Comparison of ENCODE assay signal across 8 cellular contexts in the genomic region with DNA sequence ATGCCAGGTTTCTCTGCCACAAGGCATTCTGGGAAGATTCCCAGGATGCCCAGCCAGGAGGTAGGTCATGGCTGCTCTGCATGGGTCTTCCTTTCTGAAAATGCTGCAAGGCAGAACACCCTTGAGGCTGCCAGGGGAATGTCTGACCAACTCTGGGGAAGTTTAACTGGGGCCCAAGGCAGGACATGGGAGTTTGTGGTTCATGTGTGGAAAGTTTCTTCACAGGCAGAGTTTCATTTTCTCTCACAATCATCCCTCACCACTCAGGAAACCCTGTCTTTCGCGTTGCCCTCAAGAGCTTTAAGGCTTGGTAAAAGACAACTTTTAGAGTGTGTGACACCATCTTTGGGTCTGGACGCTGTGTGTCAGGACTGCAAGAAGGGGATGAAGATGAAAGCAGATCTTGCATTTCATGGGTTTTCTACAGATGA.
DNase-seq lines count a peak whose midpoint lies in the region; ATAC-seq lines count a peak whose summit lies in the region.

No MANE protein-coding gene starts in this region.

- H2BK12ac ChIP-seq in mesenchymal stem cell (ENCODE audit: low read length in 2 of 2) = no peak overlapping the region

- no peak overlapping the region for H2BK15ac ChIP-seq in mesenchymal stem cell (ENCODE audit: low read depth, poor library complexity, severe bottlenecking)

- no peak overlapping the region for H2AFZ ChIP-seq in mesenchymal stem cell (ENCODE audit: low read depth, low read length)

- H4K8ac ChIP-seq in mesenchymal stem cell (ENCODE audit: low read length) = no peak overlapping the region

- no peaks in the 10 kb centered on the region for H3K27me3 ChIP-seq in mesenchymal stem cell (ENCODE audit: control insufficient read depth in 1 of 2, insufficient read depth in 1 of 2, low read length in 2 of 2)

- H3K79me1 ChIP-seq in mesenchymal stem cell (replicated peaks; ENCODE audit: low read length, poor library complexity, severe bottlenecking) = no peaks in the 10 kb centered on the region

- no peak overlapping the region for H3K14ac ChIP-seq in mesenchymal stem cell (ENCODE audit: low read length in 2 of 2)

- DNase-seq in activated CD4-positive, alpha-beta T cell treated with anti-CD3 and anti-CD28 coated beads for 24 hours (ENCODE audit: low read depth in 2 of 2) = peak; percentile 18 to 25
- DNase-seq in mesenchymal stem cell (peak; percentile 23), NCI-H128 (lab: John Stamatoyannopoulos, UW; ENCODE audit: unreplicated experiment) (no peak), retina (no peak), NCI-H2171 (lab: John Stamatoyannopoulos, UW) (no peak)
- no peak for DNase-seq in effector CD4-positive, alpha-beta T cell

- H2AK5ac ChIP-seq in mesenchymal stem cell (ENCODE audit: low read length, severe bottlenecking) = no peak overlapping the region

- no peak overlapping the region for H3K18ac ChIP-seq in mesenchymal stem cell (ENCODE audit: low read depth in 1 of 2, low read length in 2 of 2)

- no peak overlapping the region for H3K27ac ChIP-seq in mesenchymal stem cell (ENCODE audit: low read length, poor library complexity, severe bottlenecking)

- H2BK5ac ChIP-seq in mesenchymal stem cell (ENCODE audit: low read depth, low read length, poor library complexity, severe bottlenecking) = no peak overlapping the region

- H3K9ac ChIP-seq in mesenchymal stem cell (ENCODE audit: low read length) = no peak overlapping the region

- H3K4me1 ChIP-seq in mesenchymal stem cell (ENCODE audit: control insufficient read depth, insufficient read depth, low read depth, low read length) = no peaks in the 10 kb centered on the region

- no peak overlapping the region for H2BK120ac ChIP-seq in mesenchymal stem cell (ENCODE audit: low read depth, low read length)

- no peaks in the 10 kb centered on the region for H3K9me3 ChIP-seq in mesenchymal stem cell (ENCODE audit: control insufficient read depth, low read length)

- WGBS in mesenchymal stem cell = 92% methylated on average over 3 of the region's 3 CpGs

- no peak overlapping the region for H4K91ac ChIP-seq in mesenchymal stem cell (ENCODE audit: low read length)

- ATAC-seq in GM18870 (IDR thresholded peaks at IDR 0.05; ENCODE audit: unreplicated experiment) (peak; percentile 93), HG03039 (IDR thresholded peaks at IDR 0.05; ENCODE audit: unreplicated experiment) (peak; percentile 79)

- no peak overlapping the region for H3K4me3 ChIP-seq in mesenchymal stem cell (ENCODE audit: insufficient read depth in 1 of 2, low read depth in 1 of 2, low read length in 2 of 2)

- peaks cover 0 to 53% of the 10 kb centered on the region in 2 experiments for H3K36me3 ChIP-seq in mesenchymal stem cell (ENCODE audit: control insufficient read depth in 1 of 2, insufficient read depth in 2 of 2, low read depth in 1 of 2, low read length in 2 of 2)

- no peak overlapping the region for H3K4ac ChIP-seq in mesenchymal stem cell (ENCODE audit: low read depth in 1 of 2, low read length in 2 of 2)

- no peak overlapping the region for H3K4me2 ChIP-seq in mesenchymal stem cell (ENCODE audit: low read length, poor library complexity, severe bottlenecking)

- no peak overlapping the region for H3K23ac ChIP-seq in mesenchymal stem cell (ENCODE audit: low read length in 2 of 2)

Comparison
In these comparisons a context has a peak if more than half of its experiments do, and no peak if none do; other contexts are left out.
1. DNase-seq: peak in activated CD4-positive, alpha-beta T cell treated with anti-CD3 and anti-CD28 coated beads for 24 hours (2 of 2) and mesenchymal stem cell (single experiment); none in NCI-H128 (single experiment), retina (single experiment), effector CD4-positive, alpha-beta T cell (single experiment) and NCI-H2171 (single experiment).